In genomic region chr10:59805043-59805442, GRCh38 we compare ENCODE assay signal across 8 cellular contexts. TPM values are rescaled to one million over a fixed set of nuclear protein-coding genes. Genes with fewer than 3 reads are reported as not detected.
DNase-seq lines count a peak whose midpoint lies in the region; ATAC-seq and TF ChIP-seq lines count a peak whose summit lies in the region.
"Had no signal": no experiment of that assay in that cellular context is flagged by ENCODE, and none has a peak within 500 bp of the region (broad histone marks: within the 10 kb centered on the region; RNA-seq: fewer than 3 reads in every experiment).

No MANE protein-coding gene starts in this region.

- peak; percentile 56 for ATAC-seq in HG02870 (IDR thresholded peaks at IDR 0.05; ENCODE audit: unreplicated experiment)
- no peak for ATAC-seq in omental fat pad (ENCODE audit: low FRiP score)
- no peak for ATAC-seq in GM21723 (IDR thresholded peaks at IDR 0.05; ENCODE audit: unreplicated experiment)

- peak; percentile 53 for TF ChIP-seq CTCF in WI38 (IDR thresholded peaks at IDR 0.05; ENCODE audit: low read depth, low read length)
- TF ChIP-seq CTCF in omental fat pad (IDR thresholded peaks at IDR 0.05) = no peak

- in situ Hi-C loops in G401 (cut with HindIII; ENCODE audit: low sequenced_read_pairs) = no loop called here

- no peak overlapping the region for H3K4me3 ChIP-seq in WI38 (ENCODE audit: low read depth, low read length)

- DNase-seq in G401 (ENCODE audit: low spot score) = peak; percentile 71
- DNase-seq in kidney tubule cell (ENCODE audit: low spot score) = peak; percentile 67
- DNase-seq in omental fat pad (ENCODE audit: low spot score) = no peak
- no peak for DNase-seq in pons (ENCODE audit: low spot score)

RNA-seq across cellular contexts. Expression of gene MRLN, which starts 51.8 kb away (rescaled TPM):
- total RNA-seq in G401 (2014; rRNA removed; shearing (Covaris generic)) = not detected in 2 replicates
- total RNA-seq in omental fat pad = not detected
- total RNA-seq: T-helper 1 cell treated with Interleukin-12 subunit alpha and Interleukin-12 subunit beta and Interleukin-4 antibody, amounts not matched to agents 30 ng/mL and 1 ng/mL, for 36 hours had no signal

Comparison
In these comparisons a context has a peak if more than half of its experiments do, and no peak if none do; other contexts are left out.
1. DNase-seq: peak in G401 (single experiment) and kidney tubule cell (single experiment); none in omental fat pad (single experiment) and pons (single experiment).